1 cellular context compared by ENCODE assay signal in the genomic region with DNA sequence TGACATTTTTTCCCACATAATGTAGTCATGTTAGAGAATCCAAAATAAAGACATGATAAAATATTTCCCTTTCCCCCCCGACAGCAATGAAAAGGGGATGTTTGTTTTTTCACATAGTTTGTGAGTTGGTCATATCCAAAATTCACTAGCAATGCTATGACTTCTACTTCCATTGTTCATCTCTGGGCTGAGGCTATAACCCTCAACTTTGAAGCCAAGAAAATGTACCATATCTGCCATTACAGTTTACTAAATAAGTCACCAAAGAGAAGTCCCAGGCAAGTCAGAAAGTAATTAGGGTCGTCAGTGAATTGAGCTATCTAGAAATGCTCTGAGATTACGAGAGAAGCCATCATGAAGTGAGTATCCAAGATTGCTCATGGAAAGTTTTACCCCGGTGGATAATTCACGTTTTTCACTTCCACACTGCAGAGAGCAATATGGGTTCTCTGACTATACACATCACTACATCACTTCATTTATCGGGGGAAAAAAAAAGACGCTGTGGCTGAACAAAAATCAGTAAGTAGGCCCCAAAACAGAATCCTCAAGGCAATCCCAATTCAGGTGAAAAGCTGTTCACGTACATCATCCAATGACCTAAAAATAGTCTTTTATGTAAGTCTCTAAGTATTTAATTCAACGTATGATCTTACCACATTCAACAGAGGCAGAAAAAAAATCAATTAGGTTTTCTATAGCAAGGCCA.
TF ChIP-seq lines count a peak whose summit lies in the region.

No MANE protein-coding gene starts in this region.

TF ChIP-seq in HepG2, 621 proteins besides CTCF, POLR2A, EP300 and RAD21:
- TF ChIP-seq, protein P1, sequence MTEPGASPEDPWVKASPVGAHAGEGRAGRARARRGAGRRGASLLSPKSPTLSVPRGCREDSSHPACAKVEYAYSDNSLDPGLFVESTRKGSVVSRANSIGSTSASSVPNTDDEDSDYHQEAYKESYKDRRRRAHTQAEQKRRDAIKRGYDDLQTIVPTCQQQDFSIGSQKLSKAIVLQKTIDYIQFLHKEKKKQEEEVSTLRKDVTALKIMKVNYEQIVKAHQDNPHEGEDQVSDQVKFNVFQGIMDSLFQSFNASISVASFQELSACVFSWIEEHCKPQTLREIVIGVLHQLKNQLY (CRISPR knock-in tag; IDR thresholded peaks at IDR 0.05): no peak
- no peak for TF ChIP-seq FLYWCH1 (CRISPR knock-in tag; IDR thresholded peaks at IDR 0.05)
- TF ChIP-seq, protein P2, sequence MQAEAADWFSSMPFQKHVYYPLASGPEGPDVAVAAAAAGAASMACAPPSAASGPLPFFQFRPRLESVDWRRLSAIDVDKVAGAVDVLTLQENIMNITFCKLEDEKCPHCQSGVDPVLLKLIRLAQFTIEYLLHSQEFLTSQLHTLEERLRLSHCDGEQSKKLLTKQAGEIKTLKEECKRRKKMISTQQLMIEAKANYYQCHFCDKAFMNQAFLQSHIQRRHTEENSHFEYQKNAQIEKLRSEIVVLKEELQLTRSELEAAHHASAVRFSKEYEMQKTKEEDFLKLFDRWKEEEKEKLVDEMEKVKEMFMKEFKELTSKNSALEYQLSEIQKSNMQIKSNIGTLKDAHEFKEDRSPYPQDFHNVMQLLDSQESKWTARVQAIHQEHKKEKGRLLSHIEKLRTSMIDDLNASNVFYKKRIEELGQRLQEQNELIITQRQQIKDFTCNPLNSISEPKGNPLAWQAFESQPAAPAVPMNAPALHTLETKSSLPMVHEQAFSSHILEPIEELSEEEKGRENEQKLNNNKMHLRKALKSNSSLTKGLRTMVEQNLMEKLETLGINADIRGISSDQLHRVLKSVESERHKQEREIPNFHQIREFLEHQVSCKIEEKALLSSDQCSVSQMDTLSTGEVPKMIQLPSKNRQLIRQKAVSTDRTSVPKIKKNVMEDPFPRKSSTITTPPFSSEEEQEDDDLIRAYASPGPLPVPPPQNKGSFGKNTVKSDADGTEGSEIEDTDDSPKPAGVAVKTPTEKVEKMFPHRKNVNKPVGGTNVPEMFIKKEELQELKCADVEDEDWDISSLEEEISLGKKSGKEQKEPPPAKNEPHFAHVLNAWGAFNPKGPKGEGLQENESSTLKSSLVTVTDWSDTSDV (CRISPR knock-in tag; IDR thresholded peaks at IDR 0.05): no peak
- TF ChIP-seq KAT2B (IDR thresholded peaks at IDR 0.05; ENCODE audit: borderline replicate concordance, low read depth, low read length): no peak
- no peak for TF ChIP-seq KLF16 (CRISPR knock-in tag; IDR thresholded peaks at IDR 0.05)
- no peak for TF ChIP-seq ZNF431 (CRISPR knock-in tag; IDR thresholded peaks at IDR 0.05; ENCODE audit: borderline replicate concordance, low read depth)
- TF ChIP-seq, protein P3, sequence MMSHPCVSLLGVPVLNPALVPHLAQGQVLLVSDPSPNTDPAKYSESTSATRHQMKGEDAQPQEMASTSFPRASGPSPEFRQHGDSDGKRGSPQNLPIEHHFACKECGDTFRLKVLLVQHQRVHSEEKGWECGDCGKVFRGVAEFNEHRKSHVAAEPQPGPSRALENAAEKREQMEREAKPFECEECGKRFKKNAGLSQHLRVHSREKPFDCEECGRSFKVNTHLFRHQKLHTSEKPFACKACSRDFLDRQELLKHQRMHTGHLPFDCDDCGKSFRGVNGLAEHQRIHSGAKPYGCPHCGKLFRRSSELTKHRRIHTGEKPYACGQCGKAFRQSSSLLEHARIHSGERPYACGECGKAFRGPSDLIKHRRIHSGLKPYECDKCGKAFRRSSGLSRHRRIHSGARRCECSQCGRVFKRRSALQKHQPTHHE (CRISPR knock-in tag; IDR thresholded peaks at IDR 0.05; ENCODE audit: borderline replicate concordance): no peak
- TF ChIP-seq TCF7 (IDR thresholded peaks at IDR 0.05; ENCODE audit: low read depth): no peak
- TF ChIP-seq GZF1 (CRISPR knock-in tag; IDR thresholded peaks at IDR 0.05): no peak
- TF ChIP-seq ZNF124 (CRISPR knock-in tag; IDR thresholded peaks at IDR 0.05): no peak
- TF ChIP-seq ZNF121 (CRISPR knock-in tag; IDR thresholded peaks at IDR 0.05): no peak
- no peak for TF ChIP-seq RBM39 (IDR thresholded peaks at IDR 0.05; ENCODE audit: low read depth, low read length, poor library complexity, severe bottlenecking)
- TF ChIP-seq ZNF780A (CRISPR knock-in tag; IDR thresholded peaks at IDR 0.05): no peak
- no peak for TF ChIP-seq MEIS1 (CRISPR knock-in tag; IDR thresholded peaks at IDR 0.05; ENCODE audit: borderline replicate concordance)
- no peak for TF ChIP-seq ZNF10 (CRISPR knock-in tag; IDR thresholded peaks at IDR 0.05; ENCODE audit: borderline replicate concordance, low read depth)
- no peak for TF ChIP-seq ZNF274 (CRISPR knock-in tag; IDR thresholded peaks at IDR 0.05)
- TF ChIP-seq PCBP2 (optimal IDR thresholded peaks at IDR 0.05; ENCODE audit: low read depth, low read length, poor library complexity, severe bottlenecking): no peak
- TF ChIP-seq, protein P4, sequence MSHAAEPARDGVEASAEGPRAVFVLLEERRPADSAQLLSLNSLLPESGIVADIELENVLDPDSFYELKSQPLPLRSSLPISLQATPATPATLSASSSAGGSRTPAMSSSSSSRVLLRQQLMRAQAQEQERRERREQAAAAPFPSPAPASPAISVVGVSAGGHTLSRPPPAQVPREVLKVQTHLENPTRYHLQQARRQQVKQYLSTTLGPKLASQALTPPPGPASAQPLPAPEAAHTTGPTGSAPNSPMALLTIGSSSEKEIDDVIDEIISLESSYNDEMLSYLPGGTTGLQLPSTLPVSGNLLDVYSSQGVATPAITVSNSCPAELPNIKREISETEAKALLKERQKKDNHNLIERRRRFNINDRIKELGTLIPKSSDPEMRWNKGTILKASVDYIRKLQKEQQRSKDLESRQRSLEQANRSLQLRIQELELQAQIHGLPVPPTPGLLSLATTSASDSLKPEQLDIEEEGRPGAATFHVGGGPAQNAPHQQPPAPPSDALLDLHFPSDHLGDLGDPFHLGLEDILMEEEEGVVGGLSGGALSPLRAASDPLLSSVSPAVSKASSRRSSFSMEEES (CRISPR knock-in tag; IDR thresholded peaks at IDR 0.05): no peak
TF ChIP-seq in HepG2: peak in this region for 0.
